ENCODE assay signal across 14 cellular contexts in genomic region chrX:20215565-20215964, GRCh38. TPM values are rescaled to one million over a fixed set of nuclear protein-coding genes. Genes with fewer than 3 reads are reported as not detected.
DNase-seq lines count a peak whose midpoint lies in the region; ATAC-seq and TF ChIP-seq lines count a peak whose summit lies in the region.
"Had no signal": no experiment of that assay in that cellular context is flagged by ENCODE, and none has a peak within 500 bp of the region (broad histone marks: within the 10 kb centered on the region; RNA-seq: fewer than 3 reads in every experiment).

No MANE protein-coding gene starts in this region.

- intact Hi-C loops in natural killer cell (cut with micrococcal nuclease): no loop called here

- peak overlapping the region; percentile 40 to 71 for H3K27ac Mint-ChIP-seq in natural killer cell
- no peak overlapping the region for H3K27ac Mint-ChIP-seq in natural killer cell treated with Interleukin-12 subunit alpha and Interleukin-12 subunit beta and Interleukin-15 and Interleukin-18, amount 100 ng/mL, for 72 hours

- DNase-seq in NCI-H2107 treated with DMSO at 0.1 percent for 48 hours (lab: John Stamatoyannopoulos, UW; ENCODE audit: unreplicated experiment): peak; percentile 10
- no peak for DNase-seq in NCI-H2107 (lab: John Stamatoyannopoulos, UW)
- DNase-seq in natural killer cell: no peak
- DNase-seq in natural killer cell treated with Interleukin-12 subunit alpha and Interleukin-12 subunit beta and Interleukin-15 and Interleukin-18, amount 100 ng/mL, for 72 hours (ENCODE audit: low spot score): no peak
- DNase-seq in myocyte (ENCODE audit: low read depth): peak; percentile 12
- DNase-seq in retina: no peak
- DNase-seq in NCI-H2196 (lab: John Stamatoyannopoulos, UW; ENCODE audit: unreplicated experiment): no peak
- DNase-seq: 8988T; AML-193; Caco-2; CD8-positive, alpha-beta memory T cell; HCEC 1CT; IMR-90 had no signal

- H3K27me3 Mint-ChIP-seq in natural killer cell (ENCODE audit: low read depth in 2 of 2): peaks cover 0 to 18% of the 10 kb centered on the region in 2 donors
- H3K27me3 Mint-ChIP-seq in natural killer cell treated with Interleukin-12 subunit alpha and Interleukin-12 subunit beta and Interleukin-15 and Interleukin-18, amount 100 ng/mL, for 72 hours: peaks cover 0 to 3% of the 10 kb centered on the region in 2 donors
- H3K27me3 Mint-ChIP-seq: CD8-positive, alpha-beta memory T cell had no signal

- no peak for ATAC-seq in natural killer cell
- ATAC-seq in natural killer cell treated with Interleukin-12 subunit alpha and Interleukin-12 subunit beta and Interleukin-15 and Interleukin-18, amount 100 ng/mL, for 72 hours: no peak
- ATAC-seq: GM12878 had no signal

- TF ChIP-seq CTCF in natural killer cell (IDR thresholded peaks at IDR 0.05): no peak

- peaks cover 39 to 47% of the 10 kb centered on the region in 2 donors for H3K4me1 Mint-ChIP-seq in natural killer cell
- H3K4me1 Mint-ChIP-seq in natural killer cell treated with Interleukin-12 subunit alpha and Interleukin-12 subunit beta and Interleukin-15 and Interleukin-18, amount 100 ng/mL, for 72 hours (ENCODE audit: low read depth in 2 of 2): peaks cover 17 to 29% of the 10 kb centered on the region in 2 donors

- H3K36me3 Mint-ChIP-seq in natural killer cell: no peaks in the 10 kb centered on the region
- no peaks in the 10 kb centered on the region for H3K36me3 Mint-ChIP-seq in natural killer cell treated with Interleukin-12 subunit alpha and Interleukin-12 subunit beta and Interleukin-15 and Interleukin-18, amount 100 ng/mL, for 72 hours

- no peak overlapping the region for H3K4me3 Mint-ChIP-seq in natural killer cell
- H3K4me3 Mint-ChIP-seq in natural killer cell treated with Interleukin-12 subunit alpha and Interleukin-12 subunit beta and Interleukin-15 and Interleukin-18, amount 100 ng/mL, for 72 hours: no peak overlapping the region
- H3K4me3 Mint-ChIP-seq: CD8-positive, alpha-beta memory T cell had no signal

- no peaks in the 10 kb centered on the region for H3K9me3 Mint-ChIP-seq in natural killer cell
- H3K9me3 Mint-ChIP-seq in natural killer cell treated with Interleukin-12 subunit alpha and Interleukin-12 subunit beta and Interleukin-15 and Interleukin-18, amount 100 ng/mL, for 72 hours: no peaks in the 10 kb centered on the region
- H3K9me3 Mint-ChIP-seq: CD8-positive, alpha-beta memory T cell had no signal

RNA-seq across cellular contexts. Expression of gene RPS6KA3, which starts 51.1 kb away (rescaled TPM):
- total RNA-seq in natural killer cell (10 to 100 TPM; 62.1 to 82.9 (median 79.4) TPM), myocyte (33.0 and 39.9 TPM in 2 replicates)
- 10 to 100 TPM; 64.5 to 82.4 TPM for total RNA-seq in natural killer cell treated with Interleukin-12 subunit alpha and Interleukin-12 subunit beta and Interleukin-15 and Interleukin-18, amount 100 ng/mL, for 72 hours
- 12.2 TPM for polyA plus RNA-seq in myocyte (2012)

Comparison
In these comparisons a context has a peak if more than half of its experiments do, and no peak if none do; other contexts are left out.
1. DNase-seq: peak in NCI-H2107 treated with DMSO at 0.1 percent for 48 hours (single experiment) and myocyte (single experiment); none in NCI-H2107 (single experiment), natural killer cell (single experiment), natural killer cell treated with Interleukin-12 subunit alpha and Interleukin-12 subunit beta and Interleukin-15 and Interleukin-18, amount 100 ng/mL, for 72 hours (single experiment), retina (single experiment) and NCI-H2196 (single experiment).
2. H3K27ac Mint-ChIP-seq: peak in natural killer cell (2 of 2); none in natural killer cell treated with Interleukin-12 subunit alpha and Interleukin-12 subunit beta and Interleukin-15 and Interleukin-18, amount 100 ng/mL, for 72 hours (0 of 2).